ENCODE assay signal across 11 cellular contexts in the genomic region with DNA sequence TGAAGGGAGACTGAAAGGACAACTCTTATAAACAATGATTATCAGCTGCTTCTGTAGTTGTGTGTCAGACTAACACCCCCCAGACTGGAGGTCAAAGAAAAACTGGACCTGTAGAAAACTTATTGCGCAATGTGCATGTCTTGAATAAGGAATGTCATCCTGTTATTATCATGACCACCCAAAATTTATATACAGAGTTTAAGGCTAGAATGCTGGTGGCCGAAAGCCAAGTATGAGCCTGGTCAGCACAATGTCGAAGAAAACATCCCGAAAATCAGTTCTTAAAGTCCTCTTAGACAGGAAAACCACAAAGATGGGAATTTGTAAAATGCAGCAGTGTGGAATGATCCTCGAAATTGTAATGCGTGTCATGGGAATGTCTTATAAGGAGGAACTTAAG. TPM values are rescaled to one million over a fixed set of nuclear protein-coding genes. Genes with fewer than 3 reads are reported as not detected.
A peak's percentile ranks its signal among the peaks of the same experiment; 100 is the strongest.
DNase-seq lines count a peak whose midpoint lies in the region; ATAC-seq and TF ChIP-seq lines count a peak whose summit lies in the region.
"Had no signal": no experiment of that assay in that cellular context is flagged by ENCODE, and none has a peak within 500 bp of the region (broad histone marks: within the 10 kb centered on the region; RNA-seq: fewer than 3 reads in every experiment).

No MANE protein-coding gene starts in this region.

- DNase-seq in GM23248: peak; percentile 95
- peak; percentile 100 for DNase-seq in amniotic epithelial cell (ENCODE audit: low read depth)
- no peak for DNase-seq in immature natural killer cell
- no peak for DNase-seq in smooth muscle cell (lab: John Stamatoyannopoulos, UW; ENCODE audit: unreplicated experiment)
- DNase-seq in activated naive CD8-positive, alpha-beta T cell treated with anti-CD3 and anti-CD28 coated beads, Interleukin-2, amount 50 U/mL, for 24 hours: no peak
- DNase-seq in effector CD4-positive, alpha-beta T cell: no peak
- DNase-seq in GM19240 (ENCODE audit: insufficient read length, low spot score): no peak
- DNase-seq: KBM-7; PC-3; stimulated activated naive CD8-positive, alpha-beta T cell treated with anti-CD3 and anti-CD28 coated beads, Interleukin-15, amount 100 ng/mL, for 72 hours had no signal

- H3K4me3 ChIP-seq in GM23248: peak overlapping the region; percentile 17
- no peak overlapping the region for H3K4me3 ChIP-seq in smooth muscle cell

- H3K27me3 Mint-ChIP-seq in immature natural killer cell (ENCODE audit: low read depth in 3 of 3): peaks cover 0 to 3% (median 2%) of the 10 kb centered on the region in 3 donors
- H3K27me3 Mint-ChIP-seq in activated naive CD8-positive, alpha-beta T cell treated with anti-CD3 and anti-CD28 coated beads, Interleukin-2, amount 50 U/mL, for 24 hours: no peaks in the 10 kb centered on the region
- H3K27me3 Mint-ChIP-seq: stimulated activated naive CD8-positive, alpha-beta T cell treated with anti-CD3 and anti-CD28 coated beads, Interleukin-15, amount 100 ng/mL, for 72 hours had no signal

- no peak for ATAC-seq in HG03469 (IDR thresholded peaks at IDR 0.05; ENCODE audit: unreplicated experiment)
- ATAC-seq in activated naive CD8-positive, alpha-beta T cell treated with anti-CD3 and anti-CD28 coated beads, Interleukin-2, amount 50 U/mL, for 24 hours: no peak
- ATAC-seq: PC-3; stimulated activated naive CD8-positive, alpha-beta T cell treated with anti-CD3 and anti-CD28 coated beads, Interleukin-15, amount 100 ng/mL, for 72 hours had no signal

- H3K36me3 ChIP-seq in GM23248 (ENCODE audit: low read depth) (peaks cover 4% of the 10 kb centered on the region; the same call in 1 of the 2 replicates), smooth muscle cell (ENCODE audit: low read depth) (no peaks in the 10 kb centered on the region)

- H3K36me3 Mint-ChIP-seq in immature natural killer cell: peaks cover 3 to 27% (median 13%) of the 10 kb centered on the region in 3 donors
- H3K36me3 Mint-ChIP-seq in activated naive CD8-positive, alpha-beta T cell treated with anti-CD3 and anti-CD28 coated beads, Interleukin-2, amount 50 U/mL, for 24 hours (ENCODE audit: low read depth): peaks cover 72% of the 10 kb centered on the region

- H3K27ac Mint-ChIP-seq in immature natural killer cell: peak overlapping the region in 5 of 6 donors; percentile 58 to 94 (median 71)
- no peak overlapping the region for H3K27ac Mint-ChIP-seq in activated naive CD8-positive, alpha-beta T cell treated with anti-CD3 and anti-CD28 coated beads, Interleukin-2, amount 50 U/mL, for 24 hours

- no peaks in the 10 kb centered on the region for H3K9me2 ChIP-seq in GM23248 (ENCODE audit: insufficient read depth)

- no peak for TF ChIP-seq CTCF in smooth muscle cell (IDR thresholded peaks at IDR 0.05; ENCODE audit: borderline replicate concordance, insufficient read depth, poor library complexity, severe bottlenecking)

- H3F3A ChIP-seq in GM23248 (ENCODE audit: insufficient read depth): peaks cover 48% of the 10 kb centered on the region
- H3F3A ChIP-seq in smooth muscle cell (ENCODE audit: low read depth): no peaks in the 10 kb centered on the region

- H3K4me1 Mint-ChIP-seq in immature natural killer cell: peaks cover 65 to 82% of the 10 kb centered on the region in 2 donors
- peaks cover 71% of the 10 kb centered on the region for H3K4me1 Mint-ChIP-seq in activated naive CD8-positive, alpha-beta T cell treated with anti-CD3 and anti-CD28 coated beads, Interleukin-2, amount 50 U/mL, for 24 hours

- H3K4me2 ChIP-seq in GM23248 (ENCODE audit: unreplicated experiment) (peak overlapping the region; percentile 35), smooth muscle cell (peak overlapping the region; percentile 61)

- no peaks in the 10 kb centered on the region for H3K9me3 Mint-ChIP-seq in immature natural killer cell
- H3K9me3 Mint-ChIP-seq in activated naive CD8-positive, alpha-beta T cell treated with anti-CD3 and anti-CD28 coated beads, Interleukin-2, amount 50 U/mL, for 24 hours: no peaks in the 10 kb centered on the region
- H3K9me3 Mint-ChIP-seq: stimulated activated naive CD8-positive, alpha-beta T cell treated with anti-CD3 and anti-CD28 coated beads, Interleukin-15, amount 100 ng/mL, for 72 hours had no signal

- H2AFZ ChIP-seq in GM23248 (no peak overlapping the region), smooth muscle cell (ENCODE audit: low read depth) (no peak overlapping the region)

- no peak overlapping the region for H3K4me3 Mint-ChIP-seq in immature natural killer cell
- H3K4me3 Mint-ChIP-seq in activated naive CD8-positive, alpha-beta T cell treated with anti-CD3 and anti-CD28 coated beads, Interleukin-2, amount 50 U/mL, for 24 hours: no peak overlapping the region

- H3K79me2 ChIP-seq in GM23248 (ENCODE audit: insufficient read depth): peaks cover 85% of the 10 kb centered on the region
- no peaks in the 10 kb centered on the region for H3K79me2 ChIP-seq in smooth muscle cell (ENCODE audit: low read depth)

- H3K27me3 ChIP-seq in GM23248 (replicated peaks; ENCODE audit: insufficient read depth): no peaks in the 10 kb centered on the region
- no peaks in the 10 kb centered on the region for H3K27me3 ChIP-seq in smooth muscle cell (ENCODE audit: low read depth)

- H3K9me3 ChIP-seq in GM23248 (ENCODE audit: low read depth) (no peaks in the 10 kb centered on the region), smooth muscle cell (replicated peaks; ENCODE audit: low read depth) (no peaks in the 10 kb centered on the region)

- H3K27ac ChIP-seq in GM23248: peak overlapping the region; percentile 66
- peak overlapping the region; percentile 62 for H3K27ac ChIP-seq in smooth muscle cell (ENCODE audit: low read depth)

- H3K4me1 ChIP-seq in GM23248 (ENCODE audit: insufficient read depth) (peaks cover 62% of the 10 kb centered on the region), smooth muscle cell (ENCODE audit: low read depth) (peaks cover 20% of the 10 kb centered on the region)

- in situ Hi-C loops in GM23248 (cut with MboI): no loop called here

- peak overlapping the region; percentile 38 for H3K9ac ChIP-seq in GM23248
- H3K9ac ChIP-seq in smooth muscle cell (ENCODE audit: low read depth): no peak overlapping the region

- 10 to 11% methylated on average over 6 of the region's 6 CpGs for WGBS in GM23248 (ENCODE audit: low coverage in 1 of 2, low lambda C conversion rate in 2 of 2, missing lambda C conversion rate in 2 of 2), 2 experiments
- WGBS in smooth muscle cell (ENCODE audit: low lambda C conversion rate): 27% methylated on average over 6 of the region's 6 CpGs

- no peaks in the 10 kb centered on the region for H4K20me1 ChIP-seq in GM23248 (ENCODE audit: insufficient read depth)
- no peaks in the 10 kb centered on the region for H4K20me1 ChIP-seq in smooth muscle cell (ENCODE audit: low read depth)

RNA-seq across cellular contexts. Expression of gene RFTN1, which starts 29.3 kb away (rescaled TPM):
- total RNA-seq in GM23248 (2014; rRNA removed; shearing (Covaris generic)): 62.3 and 77.7 TPM in 2 replicates
- 42.9 and 43.1 TPM in 2 replicates for polyA plus RNA-seq in GM23248 (2016; fragmentation: Nextera tagmentation; extraction: Ambion mirVana)
- polyA plus RNA-seq in immature natural killer cell: 100 to 1,000 TPM in 2 of 3 donors, 10 to 100 TPM in 1; 96.5 to 194 (median 109) TPM
- 35.6 and 37.7 TPM in 2 replicates for total RNA-seq in smooth muscle cell
- 21.7 and 22.8 TPM in 2 replicates for polyA plus RNA-seq in smooth muscle cell

Comparison
In these comparisons a context has a peak if more than half of its experiments do, and no peak if none do; other contexts are left out.
1. DNase-seq: peak in GM23248 (single experiment) and amniotic epithelial cell (single experiment); none in immature natural killer cell (0 of 3), smooth muscle cell (single experiment), activated naive CD8-positive, alpha-beta T cell treated with anti-CD3 and anti-CD28 coated beads, Interleukin-2, amount 50 U/mL, for 24 hours (single experiment), effector CD4-positive, alpha-beta T cell (single experiment) and GM19240 (single experiment).